Comparison of ENCODE assay signal across 18 cellular contexts in the genomic region with DNA sequence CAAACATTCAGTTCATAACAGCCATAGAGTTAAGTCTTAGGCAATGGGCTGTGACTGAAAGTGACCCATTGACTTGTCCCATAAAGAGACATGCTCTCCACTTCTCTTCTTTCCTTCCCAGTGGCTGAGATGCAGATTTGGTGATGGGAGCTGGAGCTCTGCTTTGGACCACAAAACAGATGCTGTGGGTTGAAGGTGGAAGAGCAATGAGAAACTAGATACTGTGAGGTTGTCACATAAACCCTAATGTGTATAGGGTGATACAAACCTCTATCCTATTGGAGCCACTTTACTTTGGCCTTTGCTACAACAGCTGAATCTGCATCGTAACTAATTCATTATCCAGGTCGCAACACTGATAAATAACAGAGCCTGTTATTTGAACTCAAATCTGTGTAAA.
DNase-seq lines count a peak whose midpoint lies in the region; FAIRE-seq and TF ChIP-seq lines count a peak whose summit lies in the region.
"Had no signal": no experiment of that assay in that cellular context is flagged by ENCODE, and none has a peak within 500 bp of the region (broad histone marks: within the 10 kb centered on the region; RNA-seq: fewer than 3 reads in every experiment).

No MANE protein-coding gene starts in this region.

- no peak overlapping the region for H3K4me2 ChIP-seq in neural progenitor cell
- H3K4me2 ChIP-seq: BLaER1 had no signal

- no peaks in the 10 kb centered on the region for H4K20me1 ChIP-seq in neural progenitor cell (ENCODE audit: low read depth)
- H4K20me1 ChIP-seq: BLaER1 had no signal

- H3K79me2 ChIP-seq in neural progenitor cell (ENCODE audit: low read depth): no peaks in the 10 kb centered on the region

- H3K9me3 Mint-ChIP-seq in neural progenitor cell: no peaks in the 10 kb centered on the region
- no peaks in the 10 kb centered on the region for H3K9me3 Mint-ChIP-seq in chondrocyte (ENCODE audit: low read depth)
- H3K9me3 Mint-ChIP-seq: CD4-positive, CD25-positive, alpha-beta regulatory T cell; CD8-positive, alpha-beta T cell; H9 had no signal

- TF ChIP-seq CTCF in bronchial epithelial cell (IDR thresholded peaks at IDR 0.05; ENCODE audit: insufficient read depth, low read length, severe bottlenecking) (no peak), neural progenitor cell (IDR thresholded peaks at IDR 0.05) (no peak), chondrocyte (IDR thresholded peaks at IDR 0.05) (no peak)

- H3K9me3 ChIP-seq in neural progenitor cell (ENCODE audit: low read depth): no peaks in the 10 kb centered on the region
- no peaks in the 10 kb centered on the region for H3K9me3 ChIP-seq in skeletal muscle tissue (ENCODE audit: control insufficient read depth in 3 of 3, low read length in 3 of 3)
- 0 out of 2 replicates have a peak, but pooled peaks cover 3% of the 10 kb centered on the region for H3K9me3 ChIP-seq in MG63
- H3K9me3 ChIP-seq: BLaER1, Caco-2 had no signal

- H3K27me3 Mint-ChIP-seq in neural progenitor cell (ENCODE audit: insufficient read depth, low read depth): peaks cover 2% of the 10 kb centered on the region
- H3K27me3 Mint-ChIP-seq in chondrocyte (ENCODE audit: low read depth): peaks cover 17% of the 10 kb centered on the region

- DNase-seq in bronchial epithelial cell (ENCODE audit: low read depth): no peak
- peak; percentile 64 for DNase-seq in myocyte (ENCODE audit: low read depth)
- no peak for DNase-seq in neural progenitor cell (ENCODE audit: low spot score)
- no peak for DNase-seq in MG63
- DNase-seq in KG1 (lab: John Stamatoyannopoulos, UW): no peak
- no peak for DNase-seq in chondrocyte (ENCODE audit: low spot score)
- DNase-seq in Ammon's horn (ENCODE audit: low spot score): no peak
- DNase-seq: Caco-2; CD4-positive, CD25-positive, alpha-beta regulatory T cell; CD8-positive, alpha-beta T cell; DMS153; DND-41; H9 had no signal

- FAIRE-seq in bronchial epithelial cell (lab: Jason Lieb, UNC): peak; percentile 86
- FAIRE-seq: G401.6, GM12892 had no signal

- peaks cover 21% of the 10 kb centered on the region for H3K4me1 Mint-ChIP-seq in neural progenitor cell
- H3K4me1 Mint-ChIP-seq in chondrocyte (ENCODE audit: low read depth): peaks cover 5% of the 10 kb centered on the region
- H3K4me1 Mint-ChIP-seq: B cell; CD4-positive, CD25-positive, alpha-beta regulatory T cell had no signal

- H3K4me1 ChIP-seq in neural progenitor cell: peaks cover 17% of the 10 kb centered on the region
- peaks cover 5 to 19% (median 15%) of the 10 kb centered on the region in 3 donors for H3K4me1 ChIP-seq in skeletal muscle tissue (ENCODE audit: control insufficient read depth in 3 of 3, insufficient read depth in 3 of 3, low read length in 3 of 3)
- H3K4me1 ChIP-seq: BLaER1, Caco-2 had no signal

- H2AFZ ChIP-seq in neural progenitor cell (replicated peaks): peak overlapping the region; percentile 99

- H3K9ac ChIP-seq in neural progenitor cell: no peak overlapping the region
- no peak overlapping the region for H3K9ac ChIP-seq in skeletal muscle tissue (ENCODE audit: low read depth in 1 of 3, low read length in 3 of 3)
- H3K9ac ChIP-seq: BLaER1 had no signal

- H3K27ac Mint-ChIP-seq in neural progenitor cell: no peak overlapping the region
- H3K27ac Mint-ChIP-seq in chondrocyte (ENCODE audit: unreplicated experiment): no peak overlapping the region
- H3K27ac Mint-ChIP-seq: B cell; CD4-positive, CD25-positive, alpha-beta regulatory T cell; CD8-positive, alpha-beta T cell had no signal

- H3F3A ChIP-seq in neural progenitor cell (ENCODE audit: low read depth): no peaks in the 10 kb centered on the region

- H3K36me3 ChIP-seq in bronchial epithelial cell (ENCODE audit: control insufficient read depth, insufficient read depth, low read length) (no peaks in the 10 kb centered on the region), neural progenitor cell (no peaks in the 10 kb centered on the region), skeletal muscle tissue (ENCODE audit: control insufficient read depth in 3 of 3, insufficient read depth in 3 of 3, low read length in 3 of 3) (no peaks in the 10 kb centered on the region), MG63 (no peaks in the 10 kb centered on the region)
- H3K36me3 ChIP-seq: BLaER1 had no signal

- H3K4me3 ChIP-seq in bronchial epithelial cell (ENCODE audit: low read depth, low read length) (no peak overlapping the region), neural progenitor cell (no peak overlapping the region), skeletal muscle tissue (ENCODE audit: low read length in 3 of 3) (no peak overlapping the region), MG63 (no peak overlapping the region)
- H3K4me3 ChIP-seq: BLaER1 had no signal

- H3K27me3 ChIP-seq in bronchial epithelial cell (ENCODE audit: control insufficient read depth, insufficient read depth, low read length): peaks cover 2% of the 10 kb centered on the region
- H3K27me3 ChIP-seq in neural progenitor cell: no peaks in the 10 kb centered on the region
- no peaks in the 10 kb centered on the region for H3K27me3 ChIP-seq in skeletal muscle tissue (ENCODE audit: control insufficient read depth in 3 of 3, insufficient read depth in 3 of 3, low read length in 3 of 3)
- H3K27me3 ChIP-seq in MG63: peaks cover 62% of the 10 kb centered on the region
- H3K27me3 ChIP-seq: BLaER1 had no signal

- H3K36me3 Mint-ChIP-seq in neural progenitor cell: no peaks in the 10 kb centered on the region
- H3K36me3 Mint-ChIP-seq in chondrocyte (ENCODE audit: low read depth): no peaks in the 10 kb centered on the region
- H3K36me3 Mint-ChIP-seq: CD4-positive, CD25-positive, alpha-beta regulatory T cell; CD8-positive, alpha-beta T cell had no signal

- H3K27ac ChIP-seq in neural progenitor cell (no peak overlapping the region), skeletal muscle tissue (ENCODE audit: low read depth, low read length) (peak overlapping the region; percentile 73)
- H3K27ac ChIP-seq: BLaER1 had no signal

- H3K4me3 Mint-ChIP-seq in neural progenitor cell: no peak overlapping the region
- H3K4me3 Mint-ChIP-seq in chondrocyte (ENCODE audit: unreplicated experiment): no peak overlapping the region
- H3K4me3 Mint-ChIP-seq: B cell; CD4-positive, CD25-positive, alpha-beta regulatory T cell; CD8-positive, alpha-beta T cell; H9 had no signal
